Comparison of ENCODE assay signal across 21 cellular contexts in genomic region chr6:66949191-66949661, GRCh38.
"Had no signal": no experiment of that assay in that cellular context is flagged by ENCODE, and none has a peak within 500 bp of the region (broad histone marks: within the 10 kb centered on the region; RNA-seq: fewer than 3 reads in every experiment).

No MANE protein-coding gene starts in this region.

- H3K79me2 ChIP-seq: hepatocyte had no signal

- DNase-seq: dermis blood vessel endothelial cell; dorsolateral prefrontal cortex; effector CD4-positive, alpha-beta T cell; effector memory CD4-positive, alpha-beta T cell; foreskin keratinocyte; left cardiac atrium; left ventricle myocardium superior; lower lobe of right lung; mesendoderm; midbrain had no signal

- H2AFZ ChIP-seq: hepatocyte had no signal

- H3K9me3 ChIP-seq: esophagus muscularis mucosa, gastroesophageal sphincter, lower lobe of right lung had no signal

- H3K4me3 ChIP-seq: coronary artery, dorsolateral prefrontal cortex, esophagus muscularis mucosa, gastroesophageal sphincter, heart left ventricle, hepatocyte, left lung, lower lobe of right lung had no signal

- FAIRE-seq: colon, endothelial cell of umbilical vein, frontal cortex, islet of Langerhans, keratinocyte had no signal

- H3K36me3 ChIP-seq: esophagus muscularis mucosa, gastroesophageal sphincter, heart left ventricle, left lung, lower lobe of right lung had no signal

- ATAC-seq: foreskin keratinocyte, gastroesophageal sphincter, heart left ventricle, left cardiac atrium, left lung, left ventricle myocardium superior, lower lobe of right lung had no signal

- H3K27me3 ChIP-seq: dorsolateral prefrontal cortex, esophagus muscularis mucosa, foreskin keratinocyte, gastroesophageal sphincter, heart left ventricle, hepatocyte, left lung had no signal

- H3K27ac ChIP-seq: coronary artery, dorsolateral prefrontal cortex, esophagus muscularis mucosa, foreskin keratinocyte, gastroesophageal sphincter, heart left ventricle, hepatocyte, left lung, lower lobe of right lung had no signal

- H3K4me1 ChIP-seq: esophagus muscularis mucosa, foreskin keratinocyte, gastroesophageal sphincter, heart left ventricle, left lung, lower lobe of right lung had no signal

- H3K4me2 ChIP-seq: hepatocyte had no signal
